ENCODE assay signal across 9 cellular contexts in the genomic region with DNA sequence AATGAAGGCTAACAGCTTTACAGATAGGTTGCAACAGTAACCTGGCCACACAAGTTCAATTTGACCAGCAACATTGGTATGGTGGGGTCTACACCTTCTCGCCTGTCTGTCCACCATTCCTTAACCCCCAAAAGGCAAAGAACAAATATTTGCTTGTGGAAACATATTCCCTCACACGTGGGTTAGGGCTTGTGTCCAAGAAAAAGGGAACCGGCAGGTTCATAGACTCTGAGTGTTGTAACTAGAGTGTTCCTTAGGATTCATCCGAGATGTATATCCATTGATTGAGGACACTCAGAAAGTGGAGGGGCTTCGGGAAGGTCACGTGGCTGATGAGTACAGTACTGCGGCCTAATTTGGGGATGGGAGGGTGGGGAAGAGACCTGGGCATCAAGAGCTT. TPM values are rescaled to one million over a fixed set of nuclear protein-coding genes. Genes with fewer than 3 reads are reported as not detected.
DNase-seq lines count a peak whose midpoint lies in the region; ATAC-seq, FAIRE-seq and TF ChIP-seq lines count a peak whose summit lies in the region.
"Had no signal": no experiment of that assay in that cellular context is flagged by ENCODE, and none has a peak within 500 bp of the region (broad histone marks: within the 10 kb centered on the region; RNA-seq: fewer than 3 reads in every experiment).

No MANE protein-coding gene starts in this region.

- no peaks in the 10 kb centered on the region for H3K9me3 ChIP-seq in skeletal muscle satellite cell (replicated peaks; ENCODE audit: low read length)

- no peaks in the 10 kb centered on the region for H3K27me3 ChIP-seq in foreskin keratinocyte
- H3K27me3 ChIP-seq in skeletal muscle satellite cell (ENCODE audit: control insufficient read depth, insufficient read depth, low read length): no peaks in the 10 kb centered on the region

- H3K27ac ChIP-seq in foreskin keratinocyte: peak overlapping the region; percentile 91

- peak; percentile 85 for FAIRE-seq in GM12892 (lab: Jason Lieb, UNC)

- TF ChIP-seq CTCF in WI38 (IDR thresholded peaks at IDR 0.05; ENCODE audit: low read depth, low read length): no peak
- no peak for TF ChIP-seq CTCF in foreskin keratinocyte (conservative IDR thresholded peaks at IDR 0.05)

- no peaks in the 10 kb centered on the region for H3K36me3 ChIP-seq in skeletal muscle satellite cell (ENCODE audit: insufficient read depth, low read length)

- H3K4me1 ChIP-seq in foreskin keratinocyte (peaks cover 16% of the 10 kb centered on the region), skeletal muscle satellite cell (ENCODE audit: control insufficient read depth, insufficient read depth, low read length) (peaks cover 46% of the 10 kb centered on the region)

- ATAC-seq in foreskin keratinocyte: no peak
- ATAC-seq in activated CD4-positive, CD25-positive, alpha-beta regulatory T cell treated with anti-CD3 and anti-CD28 coated beads, Interleukin-2, amount 50 U/mL, for 24 hours: no peak

- H3K4me3 ChIP-seq in WI38 (ENCODE audit: low read depth, low read length) (peak overlapping the region; percentile 32), skeletal muscle satellite cell (ENCODE audit: low read length) (peak overlapping the region; percentile 69)

- H3K9ac ChIP-seq in skeletal muscle satellite cell (ENCODE audit: low read depth, low read length): peak overlapping the region; percentile 88

- DNase-seq in GM12892 (ENCODE audit: insufficient read length) (no peak), foreskin keratinocyte (no peak), NCI-H524 treated with DMSO at 0.1 percent for 48 hours (lab: John Stamatoyannopoulos, UW) (no peak), GM19238 (ENCODE audit: insufficient read length, low spot score) (no peak), cerebellar cortex (ENCODE audit: low spot score) (no peak)

- TF ChIP-seq POLR2A in GM12892 (IDR thresholded peaks at IDR 0.05; ENCODE audit: low read depth, low read length): no peak

- H3K4me2 ChIP-seq in skeletal muscle satellite cell (ENCODE audit: low read length): peak overlapping the region; percentile 82

RNA-seq across cellular contexts. Expression of a gene that starts 54.1 kb away (rescaled TPM):
- not detected for polyA plus RNA-seq in GM12892 (2012; ENCODE audit: missing spikeins)
- not detected in 2 replicates for total RNA-seq in foreskin keratinocyte
- not detected in 2 replicates for polyA plus RNA-seq in foreskin keratinocyte
- not detected in 2 replicates for total RNA-seq in skeletal muscle satellite cell (2012; rRNA removed)
- total RNA-seq: glomerular endothelial cell had no signal
